In the genomic region with DNA sequence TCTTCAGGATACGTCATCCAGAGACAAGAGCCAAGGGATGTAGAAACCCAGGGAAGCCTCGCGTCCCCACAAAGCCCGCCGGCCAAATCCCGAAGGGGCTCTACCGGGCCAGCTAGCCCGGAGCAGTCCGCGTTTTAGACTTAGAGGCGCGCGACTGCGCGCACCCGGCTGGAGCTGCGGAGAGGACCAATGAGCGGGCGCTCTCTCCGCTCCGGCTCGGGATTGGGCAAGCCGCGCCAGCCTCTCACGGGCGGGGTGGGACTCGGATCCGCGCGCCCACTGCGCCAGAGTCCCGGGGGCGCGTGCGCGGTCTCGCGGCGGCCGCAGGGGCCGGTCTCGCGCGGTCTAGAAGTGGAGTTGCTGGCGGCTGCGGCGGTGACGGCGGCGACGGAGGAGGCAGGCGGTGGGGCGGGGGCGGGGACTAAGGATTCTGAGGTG, we compare ENCODE assay signal across 8 cellular contexts. TPM values are rescaled to one million over a fixed set of nuclear protein-coding genes. Genes with fewer than 3 reads are reported as not detected.
A peak's percentile ranks its signal among the peaks of the same experiment; 100 is the strongest.
DNase-seq lines count a peak whose midpoint lies in the region; ATAC-seq and TF ChIP-seq lines count a peak whose summit lies in the region.

No MANE protein-coding gene starts in this region.

- no peaks in the 10 kb centered on the region for H3K36me3 ChIP-seq in endocrine pancreas (ENCODE audit: control insufficient read depth, insufficient read depth, low read length)

- H3K4me3 ChIP-seq in endocrine pancreas (ENCODE audit: control insufficient read depth, insufficient read depth, low read length), result peak overlapping the region; percentile 69

- CTCF ChIA-PET in activated CD8-positive, alpha-beta memory T cell treated with anti-CD3 and anti-CD28 coated beads, Interleukin-2, amount 10 ng/mL, durations not matched to agents 7 days and 5 days (lab: Charles Lee), result interaction anchor here (1.5 to 2.4 kb wide), 4 partner anchors 9 to 119 kb away, joined by 3 to 7 read pairs (median 6); partner anchors contain the start of genes ATP6V1D and EIF2S1

- peaks cover 13% of the 10 kb centered on the region for H3K4me1 Mint-ChIP-seq in activated CD8-positive, alpha-beta memory T cell treated with anti-CD3 and anti-CD28 coated beads, Interleukin-2, amount 10 ng/mL, durations not matched to agents 7 days and 5 days

- TF ChIP-seq CTCF in GM20000 (IDR thresholded peaks at IDR 0.05; ENCODE audit: extremely low read depth, missing control alignments), result no peak

- no peaks in the 10 kb centered on the region for H3K27me3 ChIP-seq in endocrine pancreas (ENCODE audit: control insufficient read depth, insufficient read depth, low read length)

- H3K9me3 Mint-ChIP-seq in activated CD8-positive, alpha-beta memory T cell treated with anti-CD3 and anti-CD28 coated beads, Interleukin-2, amount 10 ng/mL, durations not matched to agents 7 days and 5 days (ENCODE audit: low read depth), result no peaks in the 10 kb centered on the region

- peak overlapping the region; percentile 77 for H3K27ac Mint-ChIP-seq in activated CD8-positive, alpha-beta memory T cell treated with anti-CD3 and anti-CD28 coated beads, Interleukin-2, amount 10 ng/mL, durations not matched to agents 7 days and 5 days

- peaks cover 19% of the 10 kb centered on the region for H3K27me3 Mint-ChIP-seq in activated CD8-positive, alpha-beta memory T cell treated with anti-CD3 and anti-CD28 coated beads, Interleukin-2, amount 10 ng/mL, durations not matched to agents 7 days and 5 days

- DNase-seq in COLO829 (ENCODE audit: low spot score) (peak; percentile 75), GM20000 (ENCODE audit: low spot score) (peak; percentile 96), HS-5 (ENCODE audit: low read depth) (peak; percentile 78), NOMO-1 (lab: John Stamatoyannopoulos, UW; ENCODE audit: unreplicated experiment in 2 of 2) (peak; percentile 92 to 95), mesenteric fat pad (ENCODE audit: low spot score) (peak; percentile 99)
- DNase-seq in activated CD8-positive, alpha-beta memory T cell treated with anti-CD3 and anti-CD28 coated beads, Interleukin-2, amount 10 ng/mL, durations not matched to agents 7 days and 5 days, result peak; percentile 95
- peak; percentile 78 for DNase-seq in stimulated activated CD8-positive, alpha-beta memory T cell treated with anti-CD3 and anti-CD28 coated beads, Interleukin-15, amount 100 ng/mL, for 1 hour (ENCODE audit: low read depth)

- H3K4me1 ChIP-seq in endocrine pancreas (ENCODE audit: control insufficient read depth, insufficient read depth, low read length), result peaks cover 9% of the 10 kb centered on the region

- peak; percentile 98 for ATAC-seq in activated CD8-positive, alpha-beta memory T cell treated with anti-CD3 and anti-CD28 coated beads, Interleukin-2, amount 10 ng/mL, durations not matched to agents 7 days and 5 days

- H3K9ac ChIP-seq in endocrine pancreas (ENCODE audit: control insufficient read depth, insufficient read depth, low read length), result peak overlapping the region; percentile 84

- H3K4me3 Mint-ChIP-seq in activated CD8-positive, alpha-beta memory T cell treated with anti-CD3 and anti-CD28 coated beads, Interleukin-2, amount 10 ng/mL, durations not matched to agents 7 days and 5 days, result peak overlapping the region; percentile 85

- no peaks in the 10 kb centered on the region for H3K9me3 ChIP-seq in endocrine pancreas (ENCODE audit: control insufficient read depth, low read length)

- H3K36me3 Mint-ChIP-seq in activated CD8-positive, alpha-beta memory T cell treated with anti-CD3 and anti-CD28 coated beads, Interleukin-2, amount 10 ng/mL, durations not matched to agents 7 days and 5 days, result peaks cover 1% of the 10 kb centered on the region

RNA-seq across cellular contexts. Expression of gene PALS1, which starts 0.2 kb away (rescaled TPM):
- total RNA-seq in activated CD8-positive, alpha-beta memory T cell treated with anti-CD3 and anti-CD28 coated beads, Interleukin-2, amount 10 ng/mL, durations not matched to agents 7 days and 5 days, result 1 to 10 TPM; 4.9 to 5.5 TPM
- total RNA-seq in mesenteric fat pad, result 24.1 TPM

RNA-seq across cellular contexts. Expression of gene GARIN2, which starts 51.8 kb away (rescaled TPM):
- total RNA-seq in activated CD8-positive, alpha-beta memory T cell treated with anti-CD3 and anti-CD28 coated beads, Interleukin-2, amount 10 ng/mL, durations not matched to agents 7 days and 5 days, result not detected
- total RNA-seq in mesenteric fat pad, result not detected

Comparison
In these comparisons a context has a peak if more than half of its experiments do, and no peak if none do; other contexts are left out.
1. Peak in every context shown above with its lines: DNase-seq, ATAC-seq and H3K4me3 ChIP-seq.